ENCODE assay signal across 14 cellular contexts in genomic region chr19:38308926-38309614, GRCh38. TPM values are rescaled to one million over a fixed set of nuclear protein-coding genes. Genes with fewer than 3 reads are reported as not detected.
A peak's percentile ranks its signal among the peaks of the same experiment; 100 is the strongest.
DNase-seq lines count a peak whose midpoint lies in the region; ATAC-seq and TF ChIP-seq lines count a peak whose summit lies in the region.
"Had no signal": no experiment of that assay in that cellular context is flagged by ENCODE, and none has a peak within 500 bp of the region (broad histone marks: within the 10 kb centered on the region; RNA-seq: fewer than 3 reads in every experiment).

No MANE protein-coding gene starts in this region.

- DNase-seq in Calu3 (no peak), Panc1 (ENCODE audit: low read depth, low spot score) (no peak), islet precursor cell (peak; percentile 51), mesendoderm (no peak), T1000 (lab: John Stamatoyannopoulos, UW) (no peak), smooth muscle cell (lab: John Stamatoyannopoulos, UW; ENCODE audit: unreplicated experiment) (no peak), amygdala (lab: John Stamatoyannopoulos, UW) (no peak)
- DNase-seq: CD4-positive, alpha-beta memory T cell; HCEC 1CT; KG1 had no signal

- BruUV-seq in Calu3 (replicated peaks; lab: Mats Ljungman, UMichigan) (no TSS peak), Panc1 (replicated peaks; lab: Mats Ljungman, UMichigan) (no TSS peak)

- no peak overlapping the region for H3K23ac ChIP-seq in mesendoderm (ENCODE audit: low read length)

- TF ChIP-seq CTCF in Calu3 (IDR thresholded peaks at IDR 0.05; ENCODE audit: unreplicated experiment): no peak
- TF ChIP-seq CTCF in Panc1 (IDR thresholded peaks at IDR 0.05): no peak
- no peak for TF ChIP-seq CTCF in smooth muscle cell (IDR thresholded peaks at IDR 0.05; ENCODE audit: borderline replicate concordance, insufficient read depth, poor library complexity, severe bottlenecking)

- no peak overlapping the region for H3K18ac ChIP-seq in mesendoderm (ENCODE audit: low read length)

- H3K27me3 Mint-ChIP-seq in Calu3 (ENCODE audit: unreplicated experiment): no peaks in the 10 kb centered on the region
- H3K27me3 Mint-ChIP-seq: CD4-positive, alpha-beta memory T cell; IgD-negative memory B cell had no signal

- no peak overlapping the region for H4K5ac ChIP-seq in mesendoderm (ENCODE audit: low read length)

- H3K4me3 ChIP-seq in Panc1 (ENCODE audit: low read depth in 2 of 2, low read length in 2 of 2) (no peak overlapping the region), mesendoderm (ENCODE audit: low read length) (no peak overlapping the region), smooth muscle cell (no peak overlapping the region)
- H3K4me3 ChIP-seq: GM23338 had no signal

- no peaks in the 10 kb centered on the region for H3K27me3 ChIP-seq in Panc1 (ENCODE audit: control insufficient read depth, insufficient read depth, low read length)
- no peaks in the 10 kb centered on the region for H3K27me3 ChIP-seq in mesendoderm (ENCODE audit: insufficient read depth, low read length, poor library complexity)
- no peaks in the 10 kb centered on the region for H3K27me3 ChIP-seq in smooth muscle cell (ENCODE audit: low read depth)

- no peak for ATAC-seq in Panc1
- ATAC-seq: GM23338, HepG2 had no signal

- H3K4me2 ChIP-seq in mesendoderm (ENCODE audit: low read length) (no peak overlapping the region), smooth muscle cell (no peak overlapping the region)
- H3K4me2 ChIP-seq: GM23338 had no signal

- H3K4me1 ChIP-seq in Panc1 (ENCODE audit: control insufficient read depth, insufficient read depth, low read length): peaks cover 27% of the 10 kb centered on the region
- no peaks in the 10 kb centered on the region for H3K4me1 ChIP-seq in mesendoderm (ENCODE audit: control insufficient read depth, low read depth, low read length)
- peaks cover 9% of the 10 kb centered on the region for H3K4me1 ChIP-seq in smooth muscle cell (ENCODE audit: low read depth)

- in situ Hi-C loops in Panc1 (cut with HindIII; ENCODE audit: low pct_unique_long_range_greater_than_20kb, low sequenced_read_pairs): no loop called here

- no CpG with 5 or more reads among the region's 24 CpGs for WGBS in mesendoderm (ENCODE audit: extremely low coverage, insufficient coverage, low lambda C conversion rate)
- 96% methylated on average over 19 of the region's 24 CpGs for WGBS in smooth muscle cell (ENCODE audit: low lambda C conversion rate)

- intact Hi-C loops in Calu3 (cut with micrococcal nuclease; ENCODE audit: unreplicated experiment) (no loop called here), Panc1 (cut with micrococcal nuclease; ENCODE audit: unreplicated experiment) (no loop called here)

- H3K36me3 ChIP-seq in Panc1 (ENCODE audit: control insufficient read depth, insufficient read depth, low read length): no peaks in the 10 kb centered on the region; the same call in 1 of the 2 replicates
- H3K36me3 ChIP-seq in mesendoderm (ENCODE audit: control insufficient read depth, insufficient read depth, low read length): no peaks in the 10 kb centered on the region
- H3K36me3 ChIP-seq in smooth muscle cell (ENCODE audit: low read depth): no peaks in the 10 kb centered on the region

- no peak overlapping the region for H2AK5ac ChIP-seq in mesendoderm (ENCODE audit: low read length)

- H3K79me2 ChIP-seq in mesendoderm (ENCODE audit: control insufficient read depth, insufficient read depth, low read length) (peaks cover 2% of the 10 kb centered on the region), smooth muscle cell (ENCODE audit: low read depth) (peaks cover 9% of the 10 kb centered on the region)

- peaks cover 63% of the 10 kb centered on the region for H3K36me3 Mint-ChIP-seq in Calu3 (ENCODE audit: insufficient read depth, unreplicated experiment)

- H2BK120ac ChIP-seq in mesendoderm (ENCODE audit: low read depth, low read length): no peak overlapping the region

- H4K20me1 ChIP-seq in smooth muscle cell (ENCODE audit: low read depth): peaks cover 25% of the 10 kb centered on the region

- H4K8ac ChIP-seq in mesendoderm (ENCODE audit: low read depth, low read length): no peak overlapping the region

- POLR2A ChIA-PET in Panc1 (lab: Charles Lee): no interaction called here

- peaks cover 4% of the 10 kb centered on the region for H3K9me3 Mint-ChIP-seq in Calu3 (ENCODE audit: low read depth, unreplicated experiment)
- H3K9me3 Mint-ChIP-seq: CD4-positive, alpha-beta memory T cell; GM23338; IgD-negative memory B cell had no signal

- H3K9ac ChIP-seq in mesendoderm (ENCODE audit: low read length) (no peak overlapping the region), smooth muscle cell (ENCODE audit: low read depth) (no peak overlapping the region)

- H3K79me1 ChIP-seq in mesendoderm (ENCODE audit: low read length): peaks cover 8% of the 10 kb centered on the region

- no peak overlapping the region for H2BK5ac ChIP-seq in mesendoderm (ENCODE audit: low read length)

- H3K27ac ChIP-seq in Panc1 (ENCODE audit: low read length) (peak overlapping the region; percentile 39; the same call in 1 of the 2 replicates), mesendoderm (ENCODE audit: low read depth, low read length) (no peak overlapping the region), smooth muscle cell (ENCODE audit: low read depth) (no peak overlapping the region)
- H3K27ac ChIP-seq: C4-2B had no signal

- H3F3A ChIP-seq in smooth muscle cell (ENCODE audit: low read depth): no peaks in the 10 kb centered on the region

- no peak overlapping the region for H3K4ac ChIP-seq in mesendoderm (ENCODE audit: low read depth, low read length)

- no peak overlapping the region for H2BK15ac ChIP-seq in mesendoderm (replicated peaks; ENCODE audit: low read depth)

- H3K56ac ChIP-seq in mesendoderm (ENCODE audit: low read length): no peak overlapping the region

- no peak overlapping the region for H2AFZ ChIP-seq in smooth muscle cell (ENCODE audit: low read depth)
- H2AFZ ChIP-seq: GM23338 had no signal

- CTCF ChIA-PET in Calu3 (lab: Charles Lee): no interaction called here
- CTCF ChIA-PET in Panc1 (lab: Charles Lee): interaction anchor here (0.6 to 0.7 kb wide), 2 partner anchors 11 to 39 kb away, joined by 3 to 4 read pairs; no protein-coding TSS in a partner anchor

- H3K27ac Mint-ChIP-seq in Calu3 (ENCODE audit: unreplicated experiment): peak overlapping the region; percentile 80
- H3K27ac Mint-ChIP-seq: GM23338, IgD-negative memory B cell had no signal

- H3K4me1 Mint-ChIP-seq in Calu3 (ENCODE audit: low read depth, unreplicated experiment): peaks cover 20% of the 10 kb centered on the region

- no peak overlapping the region for H3K4me3 Mint-ChIP-seq in Calu3 (ENCODE audit: low read depth, unreplicated experiment)
- H3K4me3 Mint-ChIP-seq: CD4-positive, alpha-beta memory T cell; GM23338; IgD-negative memory B cell had no signal

- H3K9me3 ChIP-seq in Panc1 (ENCODE audit: control insufficient read depth, insufficient read depth, low read depth, low read length): no peaks in the 10 kb centered on the region
- H3K9me3 ChIP-seq in smooth muscle cell (replicated peaks; ENCODE audit: low read depth): no peaks in the 10 kb centered on the region

RNA-seq across cellular contexts. Expression of gene C19orf33, which starts 5.0 kb away (rescaled TPM):
- total RNA-seq in Calu3 (2022) (189 and 234 TPM in 2 replicates), Panc1 (2021; ENCODE audit: unreplicated experiment) (201 TPM), smooth muscle cell (97.5 and 136 TPM in 2 replicates)
- polyA plus RNA-seq in Panc1 (2012; ENCODE audit: insufficient read length): 306 TPM
- 13.7 TPM for polyA plus RNA-seq in mesendoderm (2013, experiment 1 of 2)
- polyA plus RNA-seq in mesendoderm (2013, experiment 2 of 2): 14.0 TPM
- 22.1 and 96.5 TPM in 2 replicates for polyA plus RNA-seq in smooth muscle cell
- total RNA-seq: CD4-positive, alpha-beta memory T cell had no signal
- polyA plus RNA-seq: CD4-positive, alpha-beta memory T cell had no signal

RNA-seq across cellular contexts. Expression of gene YIF1B, which starts 6.7 kb away (rescaled TPM):
- 45.0 and 45.4 TPM in 2 replicates for total RNA-seq in Calu3 (2022)
- total RNA-seq in Panc1 (2021; ENCODE audit: unreplicated experiment): 143 TPM
- polyA plus RNA-seq in Panc1 (2012; ENCODE audit: insufficient read length): 197 TPM
- polyA plus RNA-seq in mesendoderm (2013, experiment 1 of 2): 47.5 TPM
- polyA plus RNA-seq in mesendoderm (2013, experiment 2 of 2): 49.6 TPM
- total RNA-seq in smooth muscle cell: 80.1 and 87.5 TPM in 2 replicates
- 185 and 216 TPM in 2 replicates for polyA plus RNA-seq in smooth muscle cell

RNA-seq across cellular contexts. Expression of gene KCNK6, which starts 10.6 kb away (rescaled TPM):
- 3.6 and 4.2 TPM in 2 replicates for total RNA-seq in Calu3 (2022)
- total RNA-seq in Panc1 (2021; ENCODE audit: unreplicated experiment): 17.2 TPM
- 14.4 TPM for polyA plus RNA-seq in Panc1 (2012; ENCODE audit: insufficient read length)
- 4.2 TPM for polyA plus RNA-seq in mesendoderm (2013, experiment 1 of 2)
- 4.0 TPM for polyA plus RNA-seq in mesendoderm (2013, experiment 2 of 2)
- total RNA-seq in smooth muscle cell: 6.5 and 7.2 TPM in 2 replicates
- polyA plus RNA-seq in smooth muscle cell: 12.6 and 13.4 TPM in 2 replicates
- total RNA-seq: HepG2 had no signal

RNA-seq across cellular contexts. Expression of gene CATSPERG, which starts 26.6 kb away (rescaled TPM):
- 9.7 and 11.9 TPM in 2 replicates for total RNA-seq in Calu3 (2022)
- 8.9 TPM for total RNA-seq in Panc1 (2021; ENCODE audit: unreplicated experiment)
- 0.67 TPM for polyA plus RNA-seq in Panc1 (2012; ENCODE audit: insufficient read length)
- polyA plus RNA-seq in mesendoderm (2013, experiment 1 of 2): 0.07 TPM
- 0.20 TPM for polyA plus RNA-seq in mesendoderm (2013, experiment 2 of 2)
- 0.94 TPM in 1 of 2 replicates, not detected in the other for total RNA-seq in smooth muscle cell
- 0.32 and 0.98 TPM in 2 replicates for polyA plus RNA-seq in smooth muscle cell

RNA-seq across cellular contexts. Expression of gene SPINT2, which starts 44.7 kb away (rescaled TPM):
- total RNA-seq in Calu3 (2022): 1,023 and 1,082 TPM in 2 replicates
- 1,006 TPM for total RNA-seq in Panc1 (2021; ENCODE audit: unreplicated experiment)
- polyA plus RNA-seq in Panc1 (2012; ENCODE audit: insufficient read length): 1,788 TPM
- 134 TPM for polyA plus RNA-seq in mesendoderm (2013, experiment 1 of 2)
- polyA plus RNA-seq in mesendoderm (2013, experiment 2 of 2): 134 TPM
- 153 and 157 TPM in 2 replicates for total RNA-seq in smooth muscle cell
- polyA plus RNA-seq in smooth muscle cell: 201 and 453 TPM in 2 replicates
